Comparison of ENCODE assay signal across 27 cellular contexts in the genomic region with DNA sequence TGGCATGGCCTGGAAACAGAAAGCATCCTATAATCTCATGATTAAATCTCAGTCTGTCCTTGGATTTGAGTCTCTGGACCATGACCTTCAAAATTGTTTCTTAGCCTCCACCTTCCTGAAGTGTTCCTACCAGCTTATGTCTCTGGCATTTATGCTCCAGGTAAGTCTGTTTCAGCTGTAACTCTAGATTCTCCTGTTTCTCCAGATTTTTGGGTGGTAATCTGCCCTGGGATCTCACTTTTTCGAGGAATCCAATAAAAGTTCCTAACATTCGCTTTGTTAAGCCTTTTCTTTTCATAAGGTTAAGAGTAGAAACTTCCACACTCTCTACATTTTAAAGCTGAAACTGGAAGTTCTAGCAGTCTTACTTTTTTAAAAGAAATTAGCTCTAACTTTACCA.
"Had no signal": no experiment of that assay in that cellular context is flagged by ENCODE, and none has a peak within 500 bp of the region (broad histone marks: within the 10 kb centered on the region; RNA-seq: fewer than 3 reads in every experiment).

No MANE protein-coding gene starts in this region.

- H3K36me3 ChIP-seq: neutrophil, pancreas, prostate gland, right atrium auricular region, right lobe of liver, sigmoid colon, stomach, thoracic aorta, thyroid gland, tibial nerve, upper lobe of right lung, uterus had no signal

- H3K27me3 ChIP-seq: neutrophil, pancreas, right atrium auricular region, right lobe of liver, sigmoid colon, stomach, thyroid gland, tibial nerve, upper lobe of right lung, uterus had no signal

- H3K27ac Mint-ChIP-seq: naive B cell; naive thymus-derived CD8-positive, alpha-beta T cell; stimulated activated effector memory CD8-positive, alpha-beta T cell treated with anti-CD3 and anti-CD28 coated beads, Interleukin-12 subunit alpha, Interleukin-12 subunit beta, amount 100 ng/mL, for 72 hours; stimulated activated naive B cell treated with anti-CD40 and anti-IgM and Interleukin-4, amounts not matched to agents 10 μg/mL and 1 μg/mL and 100 μg/mL, for 72 hours; stimulated activated naive CD8-positive, alpha-beta T cell treated with anti-CD3 and anti-CD28 coated beads, Interleukin-15, Interleukin-2, amounts not matched to agents 100 ng/mL and 50 ng/mL, for 24 hours; type B pancreatic cell had no signal

- ATAC-seq: naive thymus-derived CD8-positive, alpha-beta T cell; pancreas; right lobe of liver; stimulated activated effector memory CD8-positive, alpha-beta T cell treated with anti-CD3 and anti-CD28 coated beads, Interleukin-12 subunit alpha, Interleukin-12 subunit beta, amount 100 ng/mL, for 72 hours; stimulated activated naive B cell treated with anti-CD40 and anti-IgM and Interleukin-4, amounts not matched to agents 10 μg/mL and 1 μg/mL and 100 μg/mL, for 72 hours; upper lobe of right lung had no signal

- H3K4me3 Mint-ChIP-seq: naive B cell; naive thymus-derived CD8-positive, alpha-beta T cell; nephron; stimulated activated effector memory CD8-positive, alpha-beta T cell treated with anti-CD3 and anti-CD28 coated beads, Interleukin-12 subunit alpha, Interleukin-12 subunit beta, amount 100 ng/mL, for 72 hours; stimulated activated naive B cell treated with anti-CD40 and anti-IgM and Interleukin-4, amounts not matched to agents 10 μg/mL and 1 μg/mL and 100 μg/mL, for 72 hours; stimulated activated naive CD8-positive, alpha-beta T cell treated with anti-CD3 and anti-CD28 coated beads, Interleukin-15, Interleukin-2, amounts not matched to agents 100 ng/mL and 50 ng/mL, for 24 hours; type B pancreatic cell had no signal

- H3K36me3 Mint-ChIP-seq: naive B cell; naive thymus-derived CD8-positive, alpha-beta T cell; stimulated activated effector memory CD8-positive, alpha-beta T cell treated with anti-CD3 and anti-CD28 coated beads, Interleukin-12 subunit alpha, Interleukin-12 subunit beta, amount 100 ng/mL, for 72 hours; stimulated activated naive B cell treated with anti-CD40 and anti-IgM and Interleukin-4, amounts not matched to agents 10 μg/mL and 1 μg/mL and 100 μg/mL, for 72 hours; type B pancreatic cell had no signal

- H3K4me1 Mint-ChIP-seq: naive B cell; naive thymus-derived CD8-positive, alpha-beta T cell; nephron; stimulated activated effector memory CD8-positive, alpha-beta T cell treated with anti-CD3 and anti-CD28 coated beads, Interleukin-12 subunit alpha, Interleukin-12 subunit beta, amount 100 ng/mL, for 72 hours; stimulated activated naive B cell treated with anti-CD40 and anti-IgM and Interleukin-4, amounts not matched to agents 10 μg/mL and 1 μg/mL and 100 μg/mL, for 72 hours had no signal

- H3K9me3 ChIP-seq: neutrophil, pancreas, prostate gland, right atrium auricular region, right lobe of liver, thoracic aorta, thyroid gland, tibial nerve, upper lobe of right lung, uterus had no signal

- DNase-seq: naive B cell; naive thymus-derived CD8-positive, alpha-beta T cell; nucleus accumbens; pancreas; retina; right lobe of liver; sigmoid colon; small intestine; stimulated activated CD4-positive, alpha-beta T cell treated with anti-CD3 and anti-CD28 coated beads, Interleukin-15, amount 100 ng/mL, for 24 hours; stimulated activated CD4-positive, alpha-beta T cell treated with anti-CD3 and anti-CD28 coated beads, Interleukin-2, amount 100 ng/mL, for 24 hours; stimulated activated CD4-positive, alpha-beta T cell treated with anti-CD3 and anti-CD28 coated beads, Interleukin-2, amount 100 ng/mL, for 48 hours; stimulated activated CD4-positive, alpha-beta T cell treated with anti-CD3 and anti-CD28 coated beads, Interleukin-4, amount 100 ng/mL, for 24 hours; stimulated activated naive B cell treated with anti-CD40 and anti-IgM and Interleukin-4, amounts not matched to agents 10 μg/mL and 1 μg/mL and 100 μg/mL, for 72 hours; stimulated activated naive CD4-positive, alpha-beta T cell treated with Interleukin-2 at 50 U/mL for 16 hours; stomach; thyroid gland; upper lobe of right lung; uterus had no signal

- H3K27me3 Mint-ChIP-seq: naive B cell; naive thymus-derived CD8-positive, alpha-beta T cell; stimulated activated naive B cell treated with anti-CD40 and anti-IgM and Interleukin-4, amounts not matched to agents 10 μg/mL and 1 μg/mL and 100 μg/mL, for 72 hours; stimulated activated naive CD8-positive, alpha-beta T cell treated with anti-CD3 and anti-CD28 coated beads, Interleukin-15, Interleukin-2, amounts not matched to agents 100 ng/mL and 50 ng/mL, for 24 hours; type B pancreatic cell had no signal

- H3K4me1 ChIP-seq: pancreas, prostate gland, right atrium auricular region, right lobe of liver, sigmoid colon, stomach, thyroid gland, tibial nerve, upper lobe of right lung, uterus had no signal

- H3K9me3 Mint-ChIP-seq: nephron, type B pancreatic cell had no signal

- H3K27ac ChIP-seq: neutrophil, pancreas, prostate gland, right atrium auricular region, right lobe of liver, sigmoid colon, stomach, thoracic aorta, thyroid gland, tibial nerve, upper lobe of right lung, uterus had no signal

- H3K4me3 ChIP-seq: pancreas, prostate gland, right atrium auricular region, right lobe of liver, sigmoid colon, stomach, thoracic aorta, thyroid gland, tibial nerve, upper lobe of right lung, uterus had no signal
